Comparison of ENCODE assay signal across 21 cellular contexts in the genomic region with DNA sequence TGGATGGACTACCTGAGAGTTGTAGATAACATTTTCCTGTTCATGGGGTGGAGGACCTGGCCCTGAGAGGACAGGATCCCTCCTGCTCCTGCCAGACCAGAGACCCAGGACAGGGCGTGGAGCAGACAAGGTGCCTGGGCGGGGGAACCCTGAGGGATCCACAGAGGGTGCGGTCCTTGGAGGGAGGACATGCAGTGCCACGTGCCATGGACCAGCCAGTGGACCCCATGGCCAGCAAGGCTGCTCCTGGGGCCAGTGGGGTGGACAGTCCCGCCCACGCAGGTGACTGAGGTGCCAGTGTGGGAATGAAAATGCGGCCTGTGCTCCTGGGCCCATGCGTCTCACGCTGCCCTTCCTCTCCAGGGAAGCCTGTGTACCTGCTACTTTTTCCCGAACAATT. TPM values are rescaled to one million over a fixed set of nuclear protein-coding genes. Genes with fewer than 3 reads are reported as not detected.
A peak's percentile ranks its signal among the peaks of the same experiment; 100 is the strongest.
DNase-seq lines count a peak whose midpoint lies in the region; ATAC-seq, FAIRE-seq and TF ChIP-seq lines count a peak whose summit lies in the region.
"Had no signal": no experiment of that assay in that cellular context is flagged by ENCODE, and none has a peak within 500 bp of the region (broad histone marks: within the 10 kb centered on the region; RNA-seq: fewer than 3 reads in every experiment).

No MANE protein-coding gene starts in this region.

- no peak for DNase-seq in activated naive CD8-positive, alpha-beta T cell treated with anti-CD3 and anti-CD28 coated beads, Interleukin-2, amount 50 U/mL, for 24 hours
- DNase-seq in activated naive CD8-positive, alpha-beta T cell treated with anti-CD3 and anti-CD28 coated beads for 36 hours, result no peak
- no peak for DNase-seq in activated T-helper 1 cell treated with anti-CD3 and anti-CD28 coated beads, Interleukin-12 subunit alpha, Interleukin-12 subunit beta, Interleukin-2, Interleukin-4 antibody, amounts not matched to agents 30 ng/mL and 10 ng/mL and 1 ng/mL, durations not matched to agents 14 hours and 24 hours and 36 hours (ENCODE audit: low spot score)
- DNase-seq in D721Med (ENCODE audit: insufficient read length, low spot score) (no peak), NCI-H345 (lab: John Stamatoyannopoulos, UW) (no peak)
- DNase-seq: activated CD4-positive, CD25-positive, alpha-beta regulatory T cell treated with anti-CD3 and anti-CD28 coated beads, Interleukin-2, amount 50 U/mL, for 72 hours; heart left ventricle; mammary epithelial cell; MV-4-11; NCI-H1694 treated with DMSO at 0.1 percent for 48 hours; NCI-H2171 treated with DMSO at 0.1 percent for 48 hours; NCI-H69; retina; stimulated activated CD4-positive, alpha-beta T cell treated with anti-CD3 and anti-CD28 coated beads, Interleukin-4, amount 100 ng/mL, for 24 hours; stimulated activated naive CD8-positive, alpha-beta T cell treated with anti-CD3 and anti-CD28 coated beads, Interleukin-15, amount 100 ng/mL, for 72 hours; transverse colon had no signal

- TF ChIP-seq CTCF in nephron (IDR thresholded peaks at IDR 0.05; ENCODE audit: unreplicated experiment in 3 of 3) (no peak), D721Med (IDR thresholded peaks at IDR 0.05; ENCODE audit: insufficient read depth, missing control alignments) (no peak)

- FAIRE-seq in D721Med (lab: Jason Lieb, UNC), result no peak
- FAIRE-seq: GM18507 had no signal

- peaks cover 31% of the 10 kb centered on the region for H3K4me1 Mint-ChIP-seq in activated naive CD8-positive, alpha-beta T cell treated with anti-CD3 and anti-CD28 coated beads, Interleukin-2, amount 50 U/mL, for 24 hours
- H3K4me1 Mint-ChIP-seq in activated naive CD8-positive, alpha-beta T cell treated with anti-CD3 and anti-CD28 coated beads for 36 hours, result peaks cover 38% of the 10 kb centered on the region
- peaks cover 29% of the 10 kb centered on the region for H3K4me1 Mint-ChIP-seq in activated T-helper 1 cell treated with anti-CD3 and anti-CD28 coated beads, Interleukin-12 subunit alpha, Interleukin-12 subunit beta, Interleukin-2, Interleukin-4 antibody, amounts not matched to agents 30 ng/mL and 10 ng/mL and 1 ng/mL, durations not matched to agents 14 hours and 24 hours and 36 hours (ENCODE audit: low read depth)
- peaks cover 20% of the 10 kb centered on the region for H3K4me1 Mint-ChIP-seq in nephron
- peaks cover 21% of the 10 kb centered on the region for H3K4me1 Mint-ChIP-seq in activated T-helper 17 cell treated with anti-CD3 and anti-CD28 coated beads, Interleukin-2, amount 50 U/mL, for 72 hours

- intact Hi-C loops in activated T-helper 1 cell treated with anti-CD3 and anti-CD28 coated beads, Interleukin-12 subunit alpha, Interleukin-12 subunit beta, Interleukin-2, Interleukin-4 antibody, amounts not matched to agents 30 ng/mL and 10 ng/mL and 1 ng/mL, durations not matched to agents 14 hours and 24 hours and 36 hours (cut with micrococcal nuclease), result loop anchor here (10.0 kb wide), 1 partner anchor 780 kb away; the partner anchor contains the start of gene MIB2

- no peak overlapping the region for H3K4me3 Mint-ChIP-seq in activated naive CD8-positive, alpha-beta T cell treated with anti-CD3 and anti-CD28 coated beads, Interleukin-2, amount 50 U/mL, for 24 hours
- H3K4me3 Mint-ChIP-seq in activated naive CD8-positive, alpha-beta T cell treated with anti-CD3 and anti-CD28 coated beads for 36 hours, result no peak overlapping the region
- peak overlapping the region; percentile 2 for H3K4me3 Mint-ChIP-seq in activated T-helper 1 cell treated with anti-CD3 and anti-CD28 coated beads, Interleukin-12 subunit alpha, Interleukin-12 subunit beta, Interleukin-2, Interleukin-4 antibody, amounts not matched to agents 30 ng/mL and 10 ng/mL and 1 ng/mL, durations not matched to agents 14 hours and 24 hours and 36 hours
- peak overlapping the region in 2 of 3 experiments; percentile 44 to 48 for H3K4me3 Mint-ChIP-seq in nephron
- no peak overlapping the region for H3K4me3 Mint-ChIP-seq in activated T-helper 17 cell treated with anti-CD3 and anti-CD28 coated beads, Interleukin-2, amount 50 U/mL, for 72 hours
- H3K4me3 Mint-ChIP-seq: stimulated activated naive CD8-positive, alpha-beta T cell treated with anti-CD3 and anti-CD28 coated beads, Interleukin-15, amount 100 ng/mL, for 72 hours had no signal

- H3K27ac Mint-ChIP-seq in activated naive CD8-positive, alpha-beta T cell treated with anti-CD3 and anti-CD28 coated beads, Interleukin-2, amount 50 U/mL, for 24 hours, result peak overlapping the region; percentile 52
- no peak overlapping the region for H3K27ac Mint-ChIP-seq in activated naive CD8-positive, alpha-beta T cell treated with anti-CD3 and anti-CD28 coated beads for 36 hours
- no peak overlapping the region for H3K27ac Mint-ChIP-seq in activated T-helper 1 cell treated with anti-CD3 and anti-CD28 coated beads, Interleukin-12 subunit alpha, Interleukin-12 subunit beta, Interleukin-2, Interleukin-4 antibody, amounts not matched to agents 30 ng/mL and 10 ng/mL and 1 ng/mL, durations not matched to agents 14 hours and 24 hours and 36 hours
- H3K27ac Mint-ChIP-seq in nephron, result no peak overlapping the region
- H3K27ac Mint-ChIP-seq in activated T-helper 17 cell treated with anti-CD3 and anti-CD28 coated beads, Interleukin-2, amount 50 U/mL, for 72 hours, result no peak overlapping the region
- H3K27ac Mint-ChIP-seq: activated T-helper 2 cell treated with anti-CD3 and anti-CD28 coated beads, Interferon-gamma antibody, Interleukin-2, Interleukin-4, amounts not matched to agents 10 μg/mL and 5 μg/mL and 100 μg/mL, durations not matched to agents 14 hours and 24 hours and 36 hours had no signal

- no peaks in the 10 kb centered on the region for H3K9me3 Mint-ChIP-seq in activated naive CD8-positive, alpha-beta T cell treated with anti-CD3 and anti-CD28 coated beads, Interleukin-2, amount 50 U/mL, for 24 hours
- H3K9me3 Mint-ChIP-seq in activated naive CD8-positive, alpha-beta T cell treated with anti-CD3 and anti-CD28 coated beads for 36 hours, result no peaks in the 10 kb centered on the region
- H3K9me3 Mint-ChIP-seq in activated T-helper 1 cell treated with anti-CD3 and anti-CD28 coated beads, Interleukin-12 subunit alpha, Interleukin-12 subunit beta, Interleukin-2, Interleukin-4 antibody, amounts not matched to agents 30 ng/mL and 10 ng/mL and 1 ng/mL, durations not matched to agents 14 hours and 24 hours and 36 hours, result no peaks in the 10 kb centered on the region
- no peaks in the 10 kb centered on the region for H3K9me3 Mint-ChIP-seq in nephron
- no peaks in the 10 kb centered on the region for H3K9me3 Mint-ChIP-seq in activated T-helper 17 cell treated with anti-CD3 and anti-CD28 coated beads, Interleukin-2, amount 50 U/mL, for 72 hours
- H3K9me3 Mint-ChIP-seq: activated T-helper 2 cell treated with anti-CD3 and anti-CD28 coated beads, Interferon-gamma antibody, Interleukin-2, Interleukin-4, amounts not matched to agents 10 μg/mL and 5 μg/mL and 100 μg/mL, durations not matched to agents 14 hours and 24 hours and 36 hours; stimulated activated naive CD8-positive, alpha-beta T cell treated with anti-CD3 and anti-CD28 coated beads, Interleukin-15, amount 100 ng/mL, for 72 hours had no signal

- H3K27me3 Mint-ChIP-seq in activated naive CD8-positive, alpha-beta T cell treated with anti-CD3 and anti-CD28 coated beads, Interleukin-2, amount 50 U/mL, for 24 hours, result no peaks in the 10 kb centered on the region
- no peaks in the 10 kb centered on the region for H3K27me3 Mint-ChIP-seq in activated naive CD8-positive, alpha-beta T cell treated with anti-CD3 and anti-CD28 coated beads for 36 hours
- no peaks in the 10 kb centered on the region for H3K27me3 Mint-ChIP-seq in activated T-helper 1 cell treated with anti-CD3 and anti-CD28 coated beads, Interleukin-12 subunit alpha, Interleukin-12 subunit beta, Interleukin-2, Interleukin-4 antibody, amounts not matched to agents 30 ng/mL and 10 ng/mL and 1 ng/mL, durations not matched to agents 14 hours and 24 hours and 36 hours (ENCODE audit: insufficient read depth)
- H3K27me3 Mint-ChIP-seq in nephron (ENCODE audit: low read depth), result no peaks in the 10 kb centered on the region
- H3K27me3 Mint-ChIP-seq in activated T-helper 17 cell treated with anti-CD3 and anti-CD28 coated beads, Interleukin-2, amount 50 U/mL, for 72 hours, result no peaks in the 10 kb centered on the region
- H3K27me3 Mint-ChIP-seq: stimulated activated naive CD8-positive, alpha-beta T cell treated with anti-CD3 and anti-CD28 coated beads, Interleukin-15, amount 100 ng/mL, for 72 hours had no signal

- H3K36me3 Mint-ChIP-seq in activated naive CD8-positive, alpha-beta T cell treated with anti-CD3 and anti-CD28 coated beads, Interleukin-2, amount 50 U/mL, for 24 hours (ENCODE audit: low read depth), result peaks cover 44% of the 10 kb centered on the region
- peaks cover 22% of the 10 kb centered on the region for H3K36me3 Mint-ChIP-seq in activated naive CD8-positive, alpha-beta T cell treated with anti-CD3 and anti-CD28 coated beads for 36 hours
- peaks cover 39% of the 10 kb centered on the region for H3K36me3 Mint-ChIP-seq in activated T-helper 1 cell treated with anti-CD3 and anti-CD28 coated beads, Interleukin-12 subunit alpha, Interleukin-12 subunit beta, Interleukin-2, Interleukin-4 antibody, amounts not matched to agents 30 ng/mL and 10 ng/mL and 1 ng/mL, durations not matched to agents 14 hours and 24 hours and 36 hours (ENCODE audit: low read depth)
- H3K36me3 Mint-ChIP-seq in nephron (ENCODE audit: low read depth), result peaks cover 38% of the 10 kb centered on the region
- H3K36me3 Mint-ChIP-seq in activated T-helper 17 cell treated with anti-CD3 and anti-CD28 coated beads, Interleukin-2, amount 50 U/mL, for 72 hours (ENCODE audit: low read depth), result peaks cover 80% of the 10 kb centered on the region

- ATAC-seq in activated naive CD8-positive, alpha-beta T cell treated with anti-CD3 and anti-CD28 coated beads, Interleukin-2, amount 50 U/mL, for 24 hours, result no peak
- no peak for ATAC-seq in HG03565 (IDR thresholded peaks at IDR 0.05; ENCODE audit: unreplicated experiment)
- no peak for ATAC-seq in activated T-helper 17 cell treated with anti-CD3 and anti-CD28 coated beads, Interleukin-2, amount 50 U/mL, for 72 hours (replicated peaks)
- ATAC-seq: heart left ventricle; stimulated activated naive CD8-positive, alpha-beta T cell treated with anti-CD3 and anti-CD28 coated beads, Interleukin-15, amount 100 ng/mL, for 72 hours had no signal

RNA-seq across cellular contexts. Expression of gene RER1, which starts 3.6 kb away (rescaled TPM):
- 100 to 1,000 TPM; 161 to 176 TPM for total RNA-seq in activated naive CD8-positive, alpha-beta T cell treated with anti-CD3 and anti-CD28 coated beads for 36 hours
- 161 and 177 TPM in 2 replicates for total RNA-seq in activated T-helper 1 cell treated with anti-CD3 and anti-CD28 coated beads, Interleukin-12 subunit alpha, Interleukin-12 subunit beta, Interleukin-2, Interleukin-4 antibody, amounts not matched to agents 30 ng/mL and 10 ng/mL and 1 ng/mL, durations not matched to agents 14 hours and 24 hours and 36 hours
- 100 to 1,000 TPM; 120 to 180 TPM for total RNA-seq in activated T-helper 17 cell treated with anti-CD3 and anti-CD28 coated beads, Interleukin-2, amount 50 U/mL, for 72 hours

RNA-seq across cellular contexts. Expression of gene MORN1, which starts 3.9 kb away (rescaled TPM):
- 1 to 10 TPM; 6.8 to 7.8 TPM for total RNA-seq in activated naive CD8-positive, alpha-beta T cell treated with anti-CD3 and anti-CD28 coated beads for 36 hours
- 8.4 and 8.6 TPM in 2 replicates for total RNA-seq in activated T-helper 1 cell treated with anti-CD3 and anti-CD28 coated beads, Interleukin-12 subunit alpha, Interleukin-12 subunit beta, Interleukin-2, Interleukin-4 antibody, amounts not matched to agents 30 ng/mL and 10 ng/mL and 1 ng/mL, durations not matched to agents 14 hours and 24 hours and 36 hours
- total RNA-seq in activated T-helper 17 cell treated with anti-CD3 and anti-CD28 coated beads, Interleukin-2, amount 50 U/mL, for 72 hours, result 1 to 10 TPM; 4.4 to 5.3 TPM

RNA-seq across cellular contexts. Expression of gene PEX10, which starts 17.1 kb away (rescaled TPM):
- 10 to 100 TPM; 21.5 to 23.7 TPM for total RNA-seq in activated naive CD8-positive, alpha-beta T cell treated with anti-CD3 and anti-CD28 coated beads for 36 hours
- total RNA-seq in activated T-helper 1 cell treated with anti-CD3 and anti-CD28 coated beads, Interleukin-12 subunit alpha, Interleukin-12 subunit beta, Interleukin-2, Interleukin-4 antibody, amounts not matched to agents 30 ng/mL and 10 ng/mL and 1 ng/mL, durations not matched to agents 14 hours and 24 hours and 36 hours, result 22.4 and 24.0 TPM in 2 replicates
- 10 to 100 TPM; 10.0 to 13.1 TPM for total RNA-seq in activated T-helper 17 cell treated with anti-CD3 and anti-CD28 coated beads, Interleukin-2, amount 50 U/mL, for 72 hours

Comparison
In these comparisons a context has a peak if more than half of its experiments do, and no peak if none do; other contexts are left out.
1. H3K4me3 Mint-ChIP-seq: peak in activated T-helper 1 cell treated with anti-CD3 and anti-CD28 coated beads, Interleukin-12 subunit alpha, Interleukin-12 subunit beta, Interleukin-2, Interleukin-4 antibody, amounts not matched to agents 30 ng/mL and 10 ng/mL and 1 ng/mL, durations not matched to agents 14 hours and 24 hours and 36 hours (single experiment) and nephron (2 of 3); none in activated naive CD8-positive, alpha-beta T cell treated with anti-CD3 and anti-CD28 coated beads, Interleukin-2, amount 50 U/mL, for 24 hours (single experiment), activated naive CD8-positive, alpha-beta T cell treated with anti-CD3 and anti-CD28 coated beads for 36 hours (single experiment) and activated T-helper 17 cell treated with anti-CD3 and anti-CD28 coated beads, Interleukin-2, amount 50 U/mL, for 72 hours (single experiment).